ENCODE assay signal across 13 cellular contexts in the genomic region with DNA sequence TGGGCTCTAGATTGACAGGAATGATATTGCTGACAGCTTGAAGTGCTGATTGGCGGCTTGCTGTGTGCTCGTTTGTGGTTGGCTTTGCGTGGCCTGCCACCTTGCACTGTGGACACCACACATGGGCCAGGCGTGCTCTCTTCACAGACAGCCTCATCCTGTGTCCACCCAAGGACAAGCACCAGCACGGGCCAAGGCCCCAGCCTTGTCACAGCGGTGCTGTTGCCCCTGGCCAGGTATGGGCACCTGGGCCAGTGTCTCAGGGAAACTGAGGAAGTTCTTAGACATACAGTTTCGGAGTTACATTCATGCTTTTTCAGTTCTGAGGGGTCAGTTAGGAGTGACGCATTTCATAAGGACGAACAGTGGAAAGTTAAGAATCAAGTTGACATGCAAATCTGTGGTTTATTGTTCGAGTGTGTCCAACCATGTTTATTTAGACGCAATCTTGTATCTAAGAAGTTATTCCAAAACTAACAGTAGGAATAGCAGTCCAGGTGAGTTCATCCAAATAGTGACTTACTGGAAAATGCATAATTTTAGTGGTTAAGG.
DNase-seq lines count a peak whose midpoint lies in the region; ATAC-seq, FAIRE-seq and TF ChIP-seq lines count a peak whose summit lies in the region.
"Had no signal": no experiment of that assay in that cellular context is flagged by ENCODE, and none has a peak within 500 bp of the region (broad histone marks: within the 10 kb centered on the region; RNA-seq: fewer than 3 reads in every experiment).

No MANE protein-coding gene starts in this region.

- no peaks in the 10 kb centered on the region for H3K4me1 ChIP-seq in breast epithelium

- no peak for TF ChIP-seq CTCF in breast epithelium (IDR thresholded peaks at IDR 0.05)

- ATAC-seq in HG03521 (IDR thresholded peaks at IDR 0.05; ENCODE audit: unreplicated experiment) (peak; percentile 45), left lobe of liver (peak; percentile 64), HG03432 (IDR thresholded peaks at IDR 0.05; ENCODE audit: unreplicated experiment) (no peak)
- ATAC-seq: SK-N-SH treated with all-trans-retinoic acid at 6 μM for 48 hours had no signal

- H3K4me3 ChIP-seq in GM08714 (ENCODE audit: low read length) (peak overlapping the region; percentile 4; the same call in 1 of the 2 replicates), breast epithelium (no peak overlapping the region)

- TF ChIP-seq POLR2A in breast epithelium (IDR thresholded peaks at IDR 0.05): no peak

- peaks cover 8% of the 10 kb centered on the region for H3K36me3 ChIP-seq in breast epithelium

- no peak overlapping the region for H3K27ac ChIP-seq in breast epithelium

- FAIRE-seq in GM19239 (lab: Jason Lieb, UNC): peak; percentile 98

- no peaks in the 10 kb centered on the region for H3K9me3 ChIP-seq in breast epithelium

- H3K27me3 ChIP-seq in breast epithelium: no peaks in the 10 kb centered on the region

- intact Hi-C loops in breast epithelium (cut with DNase I; ENCODE audit: low total_unique reads): no loop called here

- DNase-seq in GM19239 (ENCODE audit: insufficient read length, low spot score) (no peak), left lobe of liver (ENCODE audit: low spot score) (no peak), breast epithelium (ENCODE audit: low spot score in 2 of 2) (no peak), NCI-H2081 (lab: John Stamatoyannopoulos, UW) (no peak), cerebellar nuclear complex (lab: John Stamatoyannopoulos, UW) (no peak)
- DNase-seq: kidney glomerular epithelial cell; NCI-H748 treated with DMSO at 0.1 percent for 48 hours; occipital lobe; stimulated activated naive CD4-positive, alpha-beta T cell treated with Interleukin-2 at 50 U/mL for 16 hours had no signal
